2 cellular contexts compared by ENCODE assay signal in the genomic region with DNA sequence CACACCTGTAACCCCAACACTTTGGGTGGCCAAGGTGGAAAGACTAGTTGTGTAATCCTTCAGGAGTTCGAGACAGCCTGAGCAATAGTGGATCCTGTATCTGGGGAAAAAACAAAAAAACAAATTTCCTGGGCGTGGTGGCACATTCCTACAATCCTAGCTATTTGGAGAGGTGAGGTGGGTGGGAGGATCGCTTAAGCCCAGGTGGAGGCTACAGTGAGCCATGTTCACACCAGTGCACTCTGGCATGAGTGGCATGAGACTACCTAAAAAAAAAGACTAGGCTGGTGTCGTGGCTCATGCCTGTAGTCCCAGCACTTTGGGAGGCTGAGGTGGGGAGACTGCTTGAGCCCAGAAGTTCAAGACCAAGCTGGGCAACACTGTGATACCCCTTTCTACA.
TF ChIP-seq lines count a peak whose summit lies in the region.

No MANE protein-coding gene starts in this region.

TF ChIP-seq in liver, 16 proteins besides CTCF, POLR2A, EP300 and RAD21:
- TF ChIP-seq REST (IDR thresholded peaks at IDR 0.05) (no peak), FOXA2 (IDR thresholded peaks at IDR 0.05) (no peak), HNF4A (conservative IDR thresholded peaks at IDR 0.05) (no peak), NR2F2 (IDR thresholded peaks at IDR 0.05) (no peak), SP1 (IDR thresholded peaks at IDR 0.05) (no peak), JUND (IDR thresholded peaks at IDR 0.05) (no peak), GABPA (IDR thresholded peaks at IDR 0.05 in 1 of 2, conservative IDR thresholded peaks at IDR 0.05 in 1 of 2) (no peak), HNF4G (IDR thresholded peaks at IDR 0.05) (no peak), TAF1 (conservative IDR thresholded peaks at IDR 0.05) (no peak), YY1 (IDR thresholded peaks at IDR 0.05) (no peak), RXRA (IDR thresholded peaks at IDR 0.05) (no peak)
- TF ChIP-seq, protein P1, sequence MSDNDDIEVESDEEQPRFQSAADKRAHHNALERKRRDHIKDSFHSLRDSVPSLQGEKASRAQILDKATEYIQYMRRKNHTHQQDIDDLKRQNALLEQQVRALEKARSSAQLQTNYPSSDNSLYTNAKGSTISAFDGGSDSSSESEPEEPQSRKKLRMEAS (IDR thresholded peaks at IDR 0.05) = no peak
TF ChIP-seq in liver: peak in this region for 0.

TF ChIP-seq in HepG2, 621 proteins besides CTCF, POLR2A, EP300 and RAD21:
- TF ChIP-seq KAT7 (CRISPR knock-in tag; IDR thresholded peaks at IDR 0.05; ENCODE audit: borderline replicate concordance) (no peak), FOSL2 (CRISPR knock-in tag; IDR thresholded peaks at IDR 0.05) (no peak), NR3C1 (CRISPR knock-in tag; IDR thresholded peaks at IDR 0.05) (no peak), ZBTB7A (CRISPR knock-in tag; IDR thresholded peaks at IDR 0.05) (no peak), RARG (CRISPR knock-in tag; IDR thresholded peaks at IDR 0.05; ENCODE audit: low read depth) (no peak), ZNF652 (CRISPR knock-in tag; IDR thresholded peaks at IDR 0.05; ENCODE audit: borderline replicate concordance, low read depth) (no peak), ZBTB7B (CRISPR knock-in tag; IDR thresholded peaks at IDR 0.05) (no peak), HDAC6 (IDR thresholded peaks at IDR 0.05; ENCODE audit: low read depth, low read length) (no peak), ZNF234 (CRISPR knock-in tag; conservative IDR thresholded peaks at IDR 0.05) (no peak), GATAD1 (CRISPR knock-in tag; IDR thresholded peaks at IDR 0.05) (no peak), HOMEZ (CRISPR knock-in tag; IDR thresholded peaks at IDR 0.05; ENCODE audit: low read depth) (no peak), ZBTB1 (CRISPR knock-in tag; IDR thresholded peaks at IDR 0.05; ENCODE audit: borderline replicate concordance) (no peak), ATF4 (CRISPR knock-in tag; IDR thresholded peaks at IDR 0.05) (no peak), EED (CRISPR knock-in tag; IDR thresholded peaks at IDR 0.05) (no peak), KDM5A (IDR thresholded peaks at IDR 0.05; ENCODE audit: borderline replicate concordance, low read length) (no peak)
- TF ChIP-seq, protein P2, sequence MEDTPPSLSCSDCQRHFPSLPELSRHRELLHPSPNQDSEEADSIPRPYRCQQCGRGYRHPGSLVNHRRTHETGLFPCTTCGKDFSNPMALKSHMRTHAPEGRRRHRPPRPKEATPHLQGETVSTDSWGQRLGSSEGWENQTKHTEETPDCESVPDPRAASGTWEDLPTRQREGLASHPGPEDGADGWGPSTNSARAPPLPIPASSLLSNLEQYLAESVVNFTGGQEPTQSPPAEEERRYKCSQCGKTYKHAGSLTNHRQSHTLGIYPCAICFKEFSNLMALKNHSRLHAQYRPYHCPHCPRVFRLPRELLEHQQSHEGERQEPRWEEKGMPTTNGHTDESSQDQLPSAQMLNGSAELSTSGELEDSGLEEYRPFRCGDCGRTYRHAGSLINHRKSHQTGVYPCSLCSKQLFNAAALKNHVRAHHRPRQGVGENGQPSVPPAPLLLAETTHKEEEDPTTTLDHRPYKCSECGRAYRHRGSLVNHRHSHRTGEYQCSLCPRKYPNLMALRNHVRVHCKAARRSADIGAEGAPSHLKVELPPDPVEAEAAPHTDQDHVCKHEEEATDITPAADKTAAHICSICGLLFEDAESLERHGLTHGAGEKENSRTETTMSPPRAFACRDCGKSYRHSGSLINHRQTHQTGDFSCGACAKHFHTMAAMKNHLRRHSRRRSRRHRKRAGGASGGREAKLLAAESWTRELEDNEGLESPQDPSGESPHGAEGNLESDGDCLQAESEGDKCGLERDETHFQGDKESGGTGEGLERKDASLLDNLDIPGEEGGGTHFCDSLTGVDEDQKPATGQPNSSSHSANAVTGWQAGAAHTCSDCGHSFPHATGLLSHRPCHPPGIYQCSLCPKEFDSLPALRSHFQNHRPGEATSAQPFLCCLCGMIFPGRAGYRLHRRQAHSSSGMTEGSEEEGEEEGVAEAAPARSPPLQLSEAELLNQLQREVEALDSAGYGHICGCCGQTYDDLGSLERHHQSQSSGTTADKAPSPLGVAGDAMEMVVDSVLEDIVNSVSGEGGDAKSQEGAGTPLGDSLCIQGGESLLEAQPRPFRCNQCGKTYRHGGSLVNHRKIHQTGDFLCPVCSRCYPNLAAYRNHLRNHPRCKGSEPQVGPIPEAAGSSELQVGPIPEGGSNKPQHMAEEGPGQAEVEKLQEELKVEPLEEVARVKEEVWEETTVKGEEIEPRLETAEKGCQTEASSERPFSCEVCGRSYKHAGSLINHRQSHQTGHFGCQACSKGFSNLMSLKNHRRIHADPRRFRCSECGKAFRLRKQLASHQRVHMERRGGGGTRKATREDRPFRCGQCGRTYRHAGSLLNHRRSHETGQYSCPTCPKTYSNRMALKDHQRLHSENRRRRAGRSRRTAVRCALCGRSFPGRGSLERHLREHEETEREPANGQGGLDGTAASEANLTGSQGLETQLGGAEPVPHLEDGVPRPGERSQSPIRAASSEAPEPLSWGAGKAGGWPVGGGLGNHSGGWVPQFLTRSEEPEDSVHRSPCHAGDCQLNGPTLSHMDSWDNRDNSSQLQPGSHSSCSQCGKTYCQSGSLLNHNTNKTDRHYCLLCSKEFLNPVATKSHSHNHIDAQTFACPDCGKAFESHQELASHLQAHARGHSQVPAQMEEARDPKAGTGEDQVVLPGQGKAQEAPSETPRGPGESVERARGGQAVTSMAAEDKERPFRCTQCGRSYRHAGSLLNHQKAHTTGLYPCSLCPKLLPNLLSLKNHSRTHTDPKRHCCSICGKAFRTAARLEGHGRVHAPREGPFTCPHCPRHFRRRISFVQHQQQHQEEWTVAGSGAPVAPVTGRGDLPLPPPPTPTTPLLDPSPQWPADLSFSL (CRISPR knock-in tag; IDR thresholded peaks at IDR 0.05) = no peak
- TF ChIP-seq, protein P3, sequence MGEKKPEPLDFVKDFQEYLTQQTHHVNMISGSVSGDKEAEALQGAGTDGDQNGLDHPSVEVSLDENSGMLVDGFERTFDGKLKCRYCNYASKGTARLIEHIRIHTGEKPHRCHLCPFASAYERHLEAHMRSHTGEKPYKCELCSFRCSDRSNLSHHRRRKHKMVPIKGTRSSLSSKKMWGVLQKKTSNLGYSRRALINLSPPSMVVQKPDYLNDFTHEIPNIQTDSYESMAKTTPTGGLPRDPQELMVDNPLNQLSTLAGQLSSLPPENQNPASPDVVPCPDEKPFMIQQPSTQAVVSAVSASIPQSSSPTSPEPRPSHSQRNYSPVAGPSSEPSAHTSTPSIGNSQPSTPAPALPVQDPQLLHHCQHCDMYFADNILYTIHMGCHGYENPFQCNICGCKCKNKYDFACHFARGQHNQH (CRISPR knock-in tag; IDR thresholded peaks at IDR 0.05) = no peak
TF ChIP-seq in HepG2: peak in this region for 0.
